In genomic region chr6:155954149-155954548, GRCh38 we compare ENCODE assay signal across 28 cellular contexts.
"Had no signal": no experiment of that assay in that cellular context is flagged by ENCODE, and none has a peak within 500 bp of the region (broad histone marks: within the 10 kb centered on the region; RNA-seq: fewer than 3 reads in every experiment).

No MANE protein-coding gene starts in this region.

- H3K4me1 ChIP-seq: neural progenitor cell, parathyroid adenoma, psoas muscle, stomach, thyroid gland, tibial nerve, upper lobe of left lung, vagina had no signal

- H3K36me3 Mint-ChIP-seq: natural killer cell; neural progenitor cell; stimulated activated effector memory CD8-positive, alpha-beta T cell treated with anti-CD3 and anti-CD28 coated beads, Interleukin-12 subunit alpha, Interleukin-12 subunit beta, amount 100 ng/mL, for 72 hours; stimulated activated naive B cell treated with anti-CD40 and anti-IgM and Interleukin-4, amounts not matched to agents 10 μg/mL and 1 μg/mL and 100 μg/mL, for 72 hours had no signal

- H3K9me3 Mint-ChIP-seq: nephron; neural progenitor cell; stimulated activated naive CD8-positive, alpha-beta T cell treated with anti-CD3 and anti-CD28 coated beads, Interleukin-15, Interleukin-2, amounts not matched to agents 100 ng/mL and 50 ng/mL, for 24 hours had no signal

- H3K27ac ChIP-seq: neural progenitor cell, ovary, parathyroid adenoma, psoas muscle, skin epidermis, stomach, thoracic aorta, thyroid gland, tibial nerve, upper lobe of left lung, vagina had no signal

- H3K4me1 Mint-ChIP-seq: natural killer cell; nephron; neural progenitor cell; stimulated activated effector memory CD8-positive, alpha-beta T cell treated with anti-CD3 and anti-CD28 coated beads, Interleukin-12 subunit alpha, Interleukin-12 subunit beta, amount 100 ng/mL, for 72 hours had no signal

- H2AFZ ChIP-seq: parathyroid adenoma had no signal

- H3K4me2 ChIP-seq: neural progenitor cell had no signal

- H3K4me3 Mint-ChIP-seq: natural killer cell; nephron; neural progenitor cell; stimulated activated effector memory CD8-positive, alpha-beta T cell treated with anti-CD3 and anti-CD28 coated beads, Interleukin-12 subunit alpha, Interleukin-12 subunit beta, amount 100 ng/mL, for 72 hours; stimulated activated naive B cell treated with anti-CD40 and anti-IgM and Interleukin-4, amounts not matched to agents 10 μg/mL and 1 μg/mL and 100 μg/mL, for 72 hours; stimulated activated naive CD8-positive, alpha-beta T cell treated with anti-CD3 and anti-CD28 coated beads, Interleukin-15, Interleukin-2, amounts not matched to agents 100 ng/mL and 50 ng/mL, for 24 hours had no signal

- H3K9ac ChIP-seq: neural progenitor cell, parathyroid adenoma had no signal

- H3K27me3 ChIP-seq: neural progenitor cell, ovary, stomach, thyroid gland, tibial nerve, upper lobe of left lung, vagina had no signal

- H3K79me2 ChIP-seq: parathyroid adenoma had no signal

- ATAC-seq: natural killer cell; psoas muscle; right cardiac atrium; sciatic nerve; stimulated activated effector memory CD8-positive, alpha-beta T cell treated with anti-CD3 and anti-CD28 coated beads, Interleukin-12 subunit alpha, Interleukin-12 subunit beta, amount 100 ng/mL, for 72 hours; stimulated activated naive B cell treated with anti-CD40 and anti-IgM and Interleukin-4, amounts not matched to agents 10 μg/mL and 1 μg/mL and 100 μg/mL, for 72 hours had no signal

- DNase-seq: natural killer cell; occipital lobe; ovary; posterior cingulate gyrus; psoas muscle; right cardiac atrium; stimulated activated CD4-positive, alpha-beta T cell treated with anti-CD3 and anti-CD28 coated beads, Interleukin-15, amount 100 ng/mL, for 24 hours; stimulated activated CD4-positive, alpha-beta T cell treated with anti-CD3 and anti-CD28 coated beads, Interleukin-2, amount 100 ng/mL, for 24 hours; stimulated activated CD4-positive, alpha-beta T cell treated with anti-CD3 and anti-CD28 coated beads, Interleukin-2, amount 100 ng/mL, for 48 hours; stimulated activated CD4-positive, alpha-beta T cell treated with anti-CD3 and anti-CD28 coated beads, Interleukin-4, amount 100 ng/mL, for 24 hours; stimulated activated naive B cell treated with anti-CD40 and anti-IgM and Interleukin-4, amounts not matched to agents 10 μg/mL and 1 μg/mL and 100 μg/mL, for 72 hours; stimulated activated naive CD4-positive, alpha-beta T cell treated with Interleukin-2 at 50 U/mL for 16 hours; stomach; thyroid gland; trophoblast cell; upper lobe of left lung had no signal

- H3K36me3 ChIP-seq: neural progenitor cell, ovary, stomach, thoracic aorta, thyroid gland, tibial nerve, upper lobe of left lung, vagina had no signal

- H3K4me3 ChIP-seq: neural progenitor cell, ovary, psoas muscle, skin epidermis, stomach, thoracic aorta, thyroid gland, tibial nerve, upper lobe of left lung, vagina had no signal

- H3K27me3 Mint-ChIP-seq: stimulated activated naive B cell treated with anti-CD40 and anti-IgM and Interleukin-4, amounts not matched to agents 10 μg/mL and 1 μg/mL and 100 μg/mL, for 72 hours; stimulated activated naive CD8-positive, alpha-beta T cell treated with anti-CD3 and anti-CD28 coated beads, Interleukin-15, Interleukin-2, amounts not matched to agents 100 ng/mL and 50 ng/mL, for 24 hours had no signal

- FAIRE-seq: urothelium cell line had no signal

- H3K9me3 ChIP-seq: ovary, psoas muscle, stomach, thoracic aorta, thyroid gland, tibial nerve, upper lobe of left lung, vagina had no signal

- H3K27ac Mint-ChIP-seq: natural killer cell; nephron; neural progenitor cell; progenitor cell of endocrine pancreas; stimulated activated effector memory CD8-positive, alpha-beta T cell treated with anti-CD3 and anti-CD28 coated beads, Interleukin-12 subunit alpha, Interleukin-12 subunit beta, amount 100 ng/mL, for 72 hours; stimulated activated naive B cell treated with anti-CD40 and anti-IgM and Interleukin-4, amounts not matched to agents 10 μg/mL and 1 μg/mL and 100 μg/mL, for 72 hours; stimulated activated naive CD8-positive, alpha-beta T cell treated with anti-CD3 and anti-CD28 coated beads, Interleukin-15, Interleukin-2, amounts not matched to agents 100 ng/mL and 50 ng/mL, for 24 hours had no signal
